8 cellular contexts compared by ENCODE assay signal in genomic region chr16:2686912-2687507, GRCh38. TPM values are rescaled to one million over a fixed set of nuclear protein-coding genes. Genes with fewer than 3 reads are reported as not detected.
DNase-seq lines count a peak whose midpoint lies in the region; ATAC-seq and TF ChIP-seq lines count a peak whose summit lies in the region.

No MANE protein-coding gene starts in this region.

- peaks cover 6% of the 10 kb centered on the region for H3K23me2 ChIP-seq in H9 (ENCODE audit: insufficient read length, low read depth, low read length, poor library complexity, severe bottlenecking)

- H3K27ac ChIP-seq in H9 (ENCODE audit: insufficient read length, low read depth, low read length) (no peak overlapping the region), SJCRH30 (no peak overlapping the region)

- peaks cover 2 to 4% of the 10 kb centered on the region in 2 experiments; a peak in 3 of 4 replicates for H3K4me1 Mint-ChIP-seq in H9

- no peak overlapping the region for H3K4me2 ChIP-seq in H9 (ENCODE audit: insufficient read depth, insufficient read length, low read length)

- no peak overlapping the region for H3K23ac ChIP-seq in H9 (ENCODE audit: insufficient read length, low read depth, low read length)

- H3K9me3 Mint-ChIP-seq in H9 = peaks cover 0 to 2% of the 10 kb centered on the region in 2 experiments; a peak in 3 of 5 replicates

- no peaks in the 10 kb centered on the region for H3K9me3 ChIP-seq in H9 (ENCODE audit: control insufficient read depth, low read depth, low read length)
- no peaks in the 10 kb centered on the region for H3K9me3 ChIP-seq in SJCRH30 (replicated peaks)

- H3K27me3 ChIP-seq in H9 (ENCODE audit: insufficient read depth, low read length) (no peaks in the 10 kb centered on the region), SJCRH30 (no peaks in the 10 kb centered on the region)

- no peak overlapping the region for H4K5ac ChIP-seq in H9 (ENCODE audit: insufficient read length, low read depth, low read length)

- no peak overlapping the region for H2BK20ac ChIP-seq in H9 (ENCODE audit: low read depth, low read length, poor library complexity, severe bottlenecking)

- peaks cover 2 to 4% (median 2%) of the 10 kb centered on the region in 3 experiments; a peak in 4 of 7 replicates for H3K36me3 Mint-ChIP-seq in H9 (ENCODE audit: insufficient read depth in 1 of 3, low read depth in 3 of 3)

- no CpG with 5 or more reads among the region's 20 CpGs for WGBS in H9 (ENCODE audit: extremely low coverage, insufficient read length, low lambda C conversion rate)

- H3K14ac ChIP-seq in H9 (ENCODE audit: insufficient read depth, low read length) = no peak overlapping the region

- no peak for TF ChIP-seq CTCF in H9 (conservative IDR thresholded peaks at IDR 0.05)

- no peak overlapping the region for H3K4me3 Mint-ChIP-seq in H9

- H3K4me1 ChIP-seq in H9 (ENCODE audit: insufficient read depth, low read length) (no peaks in the 10 kb centered on the region), SJCRH30 (peaks cover 4% of the 10 kb centered on the region; the same call in 1 of the 2 replicates)

- peak; percentile 77 for DNase-seq in UCSD-AML1 (lab: John Stamatoyannopoulos, UW; ENCODE audit: unreplicated experiment)
- peak; percentile 25 for DNase-seq in midbrain (lab: John Stamatoyannopoulos, UW)
- no peak for DNase-seq in NCI-H1092 (lab: John Stamatoyannopoulos, UW)
- no peak for DNase-seq in H9
- DNase-seq in SJCRH30 = no peak

- H3K36me3 ChIP-seq in SJCRH30 = peaks cover 9% of the 10 kb centered on the region; the same call in 1 of the 2 replicates

- no peak overlapping the region for H4K8ac ChIP-seq in H9 (replicated peaks; ENCODE audit: insufficient read length, low read depth, low read length)

- no peak overlapping the region for H2BK120ac ChIP-seq in H9 (ENCODE audit: low read depth, low read length, poor library complexity, severe bottlenecking)

- no peak overlapping the region for H2BK15ac ChIP-seq in H9 (ENCODE audit: low read depth, low read length)

- no peak overlapping the region for H3K18ac ChIP-seq in H9 (ENCODE audit: insufficient read length, low read depth, low read length)

- H3K79me2 ChIP-seq in H9 (ENCODE audit: insufficient read depth, low read length) = peaks cover 6% of the 10 kb centered on the region; the same call in 1 of the 2 replicates

- no peak overlapping the region; a peak in 1 of 7 replicates for H3K27ac Mint-ChIP-seq in H9

- H4K91ac ChIP-seq in H9 (ENCODE audit: insufficient read length, low read depth, low read length) = no peak overlapping the region

- H3K4ac ChIP-seq in H9 (ENCODE audit: low read depth, low read length) = no peak overlapping the region

- no peaks in the 10 kb centered on the region for H4K20me1 ChIP-seq in H9 (ENCODE audit: control insufficient read depth, insufficient read depth, insufficient read length)

- H2AK5ac ChIP-seq in H9 (ENCODE audit: insufficient read length, low read length) = no peak overlapping the region

- H3K4me3 ChIP-seq in SJCRH30 = no peak overlapping the region

- H3K56ac ChIP-seq in H9 (ENCODE audit: insufficient read length, low read depth, low read length) = no peak overlapping the region

- ATAC-seq in GM18498 (IDR thresholded peaks at IDR 0.05; ENCODE audit: unreplicated experiment) (peak; percentile 49), HG02759 (IDR thresholded peaks at IDR 0.05; ENCODE audit: unreplicated experiment) (peak; percentile 51), GM19455 (IDR thresholded peaks at IDR 0.05; ENCODE audit: unreplicated experiment) (no peak)

- H2BK12ac ChIP-seq in H9 (ENCODE audit: insufficient read length, low read depth, low read length) = no peak overlapping the region

- no peak overlapping the region for H2AFZ ChIP-seq in H9 (ENCODE audit: low read length)

- H3K79me1 ChIP-seq in H9 (ENCODE audit: insufficient read depth, low read depth, low read length, poor library complexity, severe bottlenecking) = peaks cover 5% of the 10 kb centered on the region

- no peaks in the 10 kb centered on the region; the same call in 1 of the 2 replicates for H3K27me3 Mint-ChIP-seq in H9 (ENCODE audit: low read depth)

- H3K9ac ChIP-seq in H9 (ENCODE audit: extremely low read depth, insufficient read length, low read length) = no peak overlapping the region

- H2BK5ac ChIP-seq in H9 (ENCODE audit: insufficient read length, low read length) = no peak overlapping the region

- H3T11ph ChIP-seq in H9 (ENCODE audit: low read length) = no peak overlapping the region

RNA-seq across cellular contexts. Expression of gene KCTD5, which starts 4.7 kb away (rescaled TPM):
- total RNA-seq in H9 (2021) = 38.8 and 39.9 TPM in 2 replicates
- total RNA-seq in SJCRH30 (2014; rRNA removed; shearing (Covaris generic)) = 42.0 and 42.9 TPM in 2 replicates

RNA-seq across cellular contexts. Expression of gene PRSS27, which starts 33.0 kb away (rescaled TPM):
- total RNA-seq in H9 (2021) = 3.6 and 5.0 TPM in 2 replicates
- 0.33 and 0.40 TPM in 2 replicates for total RNA-seq in SJCRH30 (2014; rRNA removed; shearing (Covaris generic))

Comparison
In these comparisons a context has a peak if more than half of its experiments do, and no peak if none do; other contexts are left out.
1. DNase-seq: peak in UCSD-AML1 (single experiment) and midbrain (single experiment); none in NCI-H1092 (single experiment), H9 (single experiment) and SJCRH30 (0 of 2).